ENCODE assay signal across 15 cellular contexts in genomic region chr4:13329963-13330362, GRCh38.
DNase-seq lines count a peak whose midpoint lies in the region; TF ChIP-seq lines count a peak whose summit lies in the region.
"Had no signal": no experiment of that assay in that cellular context is flagged by ENCODE, and none has a peak within 500 bp of the region (broad histone marks: within the 10 kb centered on the region; RNA-seq: fewer than 3 reads in every experiment).

No MANE protein-coding gene starts in this region.

- H3K4me1 ChIP-seq in ascending aorta: no peaks in the 10 kb centered on the region
- H3K4me1 ChIP-seq: psoas muscle, stomach had no signal

- H3K27me3 ChIP-seq in ascending aorta: no peaks in the 10 kb centered on the region
- H3K27me3 ChIP-seq: stomach had no signal

- DNase-seq in DMS53 treated with DMSO at 0.1 percent for 48 hours (lab: John Stamatoyannopoulos, UW; ENCODE audit: unreplicated experiment) (peak; percentile 83), HT1080 (ENCODE audit: low read depth) (peak; percentile 70), RPMI7951 (ENCODE audit: low read depth) (peak; percentile 67), fibroblast of pulmonary artery (ENCODE audit: low read depth) (peak; percentile 50), NCI-H146 (lab: John Stamatoyannopoulos, UW) (no peak), ascending aorta (ENCODE audit: low spot score in 2 of 2) (no peak)
- no peak for DNase-seq in stimulated activated CD4-positive, alpha-beta T cell treated with anti-CD3 and anti-CD28 coated beads, Interleukin-15, amount 100 ng/mL, for 24 hours
- DNase-seq in stimulated activated naive CD4-positive, alpha-beta T cell (lab: John Stamatoyannopoulos, UW): no peak
- DNase-seq: activated T-cell treated with anti-CD3 and anti-CD28 coated beads, Interleukin-2, amount 50 U/mL, for 24 hours; endodermal cell; GOT3; psoas muscle; SHP77 treated with DMSO at 0.1 percent for 48 hours; stimulated activated CD4-positive, alpha-beta T cell treated with anti-CD3 and anti-CD28 coated beads, Interleukin-4, amount 100 ng/mL, for 4 hours; stomach had no signal

- no peak overlapping the region for H3K27ac ChIP-seq in ascending aorta
- H3K27ac ChIP-seq: psoas muscle, stomach had no signal

- H3K36me3 ChIP-seq in ascending aorta: no peaks in the 10 kb centered on the region
- H3K36me3 ChIP-seq: stomach had no signal

- TF ChIP-seq CTCF in fibroblast of pulmonary artery (IDR thresholded peaks at IDR 0.05; ENCODE audit: low read length, missing control alignments) (no peak), ascending aorta (IDR thresholded peaks at IDR 0.05) (no peak)

- H3K4me3 ChIP-seq in fibroblast of pulmonary artery (replicated peaks; ENCODE audit: low read depth, low read length) (no peak overlapping the region), ascending aorta (no peak overlapping the region)
- H3K4me3 ChIP-seq: psoas muscle, stomach had no signal

- H3K9me3 ChIP-seq in ascending aorta: no peaks in the 10 kb centered on the region
- H3K9me3 ChIP-seq: psoas muscle, stomach had no signal

- intact Hi-C loops in ascending aorta (cut with DNase I): no loop called here

Comparison
In these comparisons a context has a peak if more than half of its experiments do, and no peak if none do; other contexts are left out.
1. DNase-seq: peak in DMS53 treated with DMSO at 0.1 percent for 48 hours (single experiment), HT1080 (single experiment), RPMI7951 (single experiment) and fibroblast of pulmonary artery (single experiment); none in stimulated activated CD4-positive, alpha-beta T cell treated with anti-CD3 and anti-CD28 coated beads, Interleukin-15, amount 100 ng/mL, for 24 hours (single experiment), NCI-H146 (single experiment), stimulated activated naive CD4-positive, alpha-beta T cell (0 of 6) and ascending aorta (0 of 2).